ENCODE assay signal across 8 cellular contexts in the genomic region with DNA sequence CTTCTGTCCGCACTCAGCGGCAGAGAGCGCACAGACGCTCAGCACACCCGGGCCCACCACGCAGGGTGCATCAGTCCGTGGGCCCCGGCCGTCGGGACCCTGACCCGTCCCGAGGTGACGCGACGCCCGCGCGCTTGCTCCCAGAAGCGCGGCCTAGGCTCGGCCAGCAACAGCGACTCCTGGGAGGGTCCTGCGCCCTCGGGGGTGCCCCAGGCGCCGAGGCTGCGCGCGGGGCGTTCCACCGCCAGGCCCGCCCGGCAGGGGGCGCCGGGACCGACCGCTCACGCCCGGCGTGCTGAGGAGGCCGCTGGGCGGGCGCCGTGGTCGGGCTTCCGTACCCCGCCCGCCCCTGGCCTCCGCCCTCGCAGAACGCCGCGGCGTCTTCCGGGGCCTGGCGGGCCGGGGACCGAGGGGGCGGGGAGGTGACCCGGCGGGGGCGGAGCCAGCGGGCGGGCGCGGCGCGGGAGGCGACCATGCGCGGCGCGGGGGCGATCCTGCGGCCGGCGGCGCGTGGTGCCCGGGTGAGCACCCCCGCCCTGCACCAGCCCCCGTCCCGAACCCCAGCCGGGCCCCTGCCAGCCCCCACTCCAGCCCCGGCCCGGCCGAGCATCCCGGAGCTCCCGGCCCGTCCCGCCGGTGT. TPM values are rescaled to one million over a fixed set of nuclear protein-coding genes. Genes with fewer than 3 reads are reported as not detected.
A peak's percentile ranks its signal among the peaks of the same experiment; 100 is the strongest.
DNase-seq lines count a peak whose midpoint lies in the region; ATAC-seq and TF ChIP-seq lines count a peak whose summit lies in the region.

A gene with protein sequence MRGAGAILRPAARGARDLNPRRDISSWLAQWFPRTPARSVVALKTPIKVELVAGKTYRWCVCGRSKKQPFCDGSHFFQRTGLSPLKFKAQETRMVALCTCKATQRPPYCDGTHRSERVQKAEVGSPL (plus strand): TSS at position 456 of the 640 bp plus-strand sequence. CDS start 18 bp downstream, at position 474.

- H3K27me3 Mint-ChIP-seq in nephron progenitor cell (ENCODE audit: low read depth, poor library complexity): peaks cover 2% of the 10 kb centered on the region
- no peaks in the 10 kb centered on the region for H3K27me3 Mint-ChIP-seq in stimulated activated naive CD8-positive, alpha-beta T cell treated with anti-CD3 and anti-CD28 coated beads, Interleukin-15, Interleukin-2, amounts not matched to agents 100 ng/mL and 50 ng/mL, for 24 hours

- TF ChIP-seq CTCF in fibroblast of pulmonary artery (IDR thresholded peaks at IDR 0.05; ENCODE audit: low read length, missing control alignments): peak; percentile 10
- peak; percentile 29 for TF ChIP-seq CTCF in nephron progenitor cell (IDR thresholded peaks at IDR 0.05)

- peak; percentile 99 for DNase-seq in D341Med (ENCODE audit: low spot score)
- DNase-seq in HuH-7 (ENCODE audit: low spot score): peak; percentile 85
- DNase-seq in RPMI7951 (ENCODE audit: low read depth): peak; percentile 82
- peak; percentile 62 to 80 for DNase-seq in activated T-helper 1 cell treated with anti-CD3 and anti-CD28 coated beads, Interleukin-2, amount 50 U/mL, for 16 hours (ENCODE audit: low read depth in 1 of 2, low spot score in 1 of 2)
- peak; percentile 80 for DNase-seq in fibroblast of pulmonary artery (ENCODE audit: low read depth)
- peak; percentile 89 for DNase-seq in nephron progenitor cell

- peaks cover 47% of the 10 kb centered on the region for H3K4me1 Mint-ChIP-seq in nephron progenitor cell
- peaks cover 90% of the 10 kb centered on the region for H3K4me1 Mint-ChIP-seq in stimulated activated naive CD8-positive, alpha-beta T cell treated with anti-CD3 and anti-CD28 coated beads, Interleukin-15, Interleukin-2, amounts not matched to agents 100 ng/mL and 50 ng/mL, for 24 hours (ENCODE audit: low read depth)

- H3K36me3 Mint-ChIP-seq in nephron progenitor cell (ENCODE audit: low read depth): peaks cover 30% of the 10 kb centered on the region
- peaks cover 29% of the 10 kb centered on the region for H3K36me3 Mint-ChIP-seq in stimulated activated naive CD8-positive, alpha-beta T cell treated with anti-CD3 and anti-CD28 coated beads, Interleukin-15, Interleukin-2, amounts not matched to agents 100 ng/mL and 50 ng/mL, for 24 hours (ENCODE audit: low read depth)

- H3K4me3 Mint-ChIP-seq in nephron progenitor cell: peak within 1 kb of the TSS; percentile 89
- peak within 1 kb of the TSS; percentile 95 for H3K4me3 Mint-ChIP-seq in stimulated activated naive CD8-positive, alpha-beta T cell treated with anti-CD3 and anti-CD28 coated beads, Interleukin-15, Interleukin-2, amounts not matched to agents 100 ng/mL and 50 ng/mL, for 24 hours

- peak within 1 kb of the TSS; percentile 49 for H3K27ac Mint-ChIP-seq in nephron progenitor cell
- peak within 1 kb of the TSS; percentile 97 for H3K27ac Mint-ChIP-seq in stimulated activated naive CD8-positive, alpha-beta T cell treated with anti-CD3 and anti-CD28 coated beads, Interleukin-15, Interleukin-2, amounts not matched to agents 100 ng/mL and 50 ng/mL, for 24 hours

- H3K4me3 ChIP-seq in fibroblast of pulmonary artery (replicated peaks; ENCODE audit: low read depth, low read length): peak within 1 kb of the TSS; percentile 63

- ATAC-seq in GM21390 (IDR thresholded peaks at IDR 0.05; ENCODE audit: unreplicated experiment): peak; percentile 78

- no peaks in the 10 kb centered on the region for H3K9me3 Mint-ChIP-seq in nephron progenitor cell
- H3K9me3 Mint-ChIP-seq in stimulated activated naive CD8-positive, alpha-beta T cell treated with anti-CD3 and anti-CD28 coated beads, Interleukin-15, Interleukin-2, amounts not matched to agents 100 ng/mL and 50 ng/mL, for 24 hours: no peaks in the 10 kb centered on the region

RNA-seq across cellular contexts. Expression of the gene that starts here (rescaled TPM):
- 6.0 and 6.9 TPM in 2 replicates for total RNA-seq in RPMI7951 (2014; rRNA removed; shearing (Covaris generic))

Comparison
In these comparisons a context has a peak if more than half of its experiments do, and no peak if none do; other contexts are left out.
1. Peak in every context shown above with its lines: DNase-seq, ATAC-seq and H3K4me3 ChIP-seq.